In the genomic region with DNA sequence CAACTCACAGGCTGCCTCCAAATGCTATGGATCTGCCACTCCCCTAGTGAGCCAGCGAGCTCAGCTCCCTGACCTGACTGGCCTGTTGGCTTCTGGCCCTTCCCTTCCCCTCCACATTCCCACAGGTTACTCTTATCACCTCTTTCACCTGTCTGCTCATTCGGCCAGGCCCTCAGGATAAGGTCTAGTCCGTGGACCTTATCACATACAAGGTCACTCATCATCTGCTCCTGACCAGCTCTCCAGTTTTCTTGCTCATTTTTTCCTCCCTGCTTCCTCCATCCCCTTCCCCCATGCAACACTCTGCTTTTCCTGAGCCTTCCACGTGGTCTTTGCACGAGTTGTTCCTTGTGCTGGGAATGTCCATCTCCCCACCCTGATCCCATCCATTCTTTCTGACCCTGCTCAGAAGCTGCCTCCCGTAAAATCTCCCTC, we compare ENCODE assay signal across 28 cellular contexts. TPM values are rescaled to one million over a fixed set of nuclear protein-coding genes. Genes with fewer than 3 reads are reported as not detected.
DNase-seq lines count a peak whose midpoint lies in the region; ATAC-seq, FAIRE-seq and TF ChIP-seq lines count a peak whose summit lies in the region.
"Had no signal": no experiment of that assay in that cellular context is flagged by ENCODE, and none has a peak within 500 bp of the region (broad histone marks: within the 10 kb centered on the region; RNA-seq: fewer than 3 reads in every experiment).

No MANE protein-coding gene starts in this region.

- CTCF ChIA-PET in HEK293 (lab: Yijun Ruan, JAX) (interaction anchor here (0.6 to 1.4 kb wide), 5 partner anchors 22 to 42 kb away, joined by 3 to 8 read pairs (median 4); no protein-coding TSS in a partner anchor), H1 (lab: Charles Lee; ENCODE audit: partially characterized antibody) (interaction anchor here (0.6 to 30.8 kb wide), 8 partner anchors 8 to 111 kb away, joined by 3 to 571 read pairs (median 6); partner anchors contain the start of gene NDST1)

- H3K14ac ChIP-seq in H1 (ENCODE audit: insufficient read length) (no peak overlapping the region), mesenchymal stem cell (ENCODE audit: low read length in 2 of 2) (no peak overlapping the region)

- no peak overlapping the region for H3K56ac ChIP-seq in H1 (replicated peaks; ENCODE audit: insufficient read length, low read depth, low read length)

- H3K27me3 Mint-ChIP-seq in progenitor cell of endocrine pancreas, result no peaks in the 10 kb centered on the region

- no peaks in the 10 kb centered on the region for H3K36me3 ChIP-seq in HEK293 (ENCODE audit: control insufficient read depth in 2 of 2, insufficient read depth in 1 of 2, low read length in 2 of 2)
- no peaks in the 10 kb centered on the region for H3K36me3 ChIP-seq in H1 (ENCODE audit: control insufficient read depth in 2 of 4, insufficient read depth in 4 of 4, low read length in 3 of 4)
- H3K36me3 ChIP-seq in mesenchymal stem cell (ENCODE audit: control insufficient read depth in 1 of 2, insufficient read depth in 2 of 2, low read depth in 1 of 2, low read length in 2 of 2), result peaks cover 0 to 4% of the 10 kb centered on the region in 2 experiments
- H3K36me3 ChIP-seq: BLaER1 had no signal

- H2BK12ac ChIP-seq in H1 (ENCODE audit: low read depth, low read length) (peak overlapping the region; percentile 53; the same call in 1 of the 2 replicates), mesenchymal stem cell (ENCODE audit: low read length in 2 of 2) (peak overlapping the region in 1 of 2 experiments; percentile 79)

- H2BK120ac ChIP-seq in H1 (replicated peaks; ENCODE audit: low read depth, low read length) (no peak overlapping the region), mesenchymal stem cell (ENCODE audit: low read depth, low read length) (no peak overlapping the region)

- WGBS in H1 (ENCODE audit: extremely low coverage in 1 of 2, insufficient coverage in 1 of 2, insufficient read length in 1 of 2, insufficient replicate concordance in 2 of 2, low coverage in 1 of 2, low lambda C conversion rate in 2 of 2, missing lambda C conversion rate in 1 of 2), 2 experiments, result 93% methylated on average over 6 of the region's 6 CpGs; no CpG with 5 or more reads in 1 of the 2 experiments
- WGBS in mesenchymal stem cell, result 84% methylated on average over 6 of the region's 6 CpGs

- H2BK15ac ChIP-seq in H1 (ENCODE audit: low read length) (peak overlapping the region; percentile 75; the same call in 1 of the 2 replicates), mesenchymal stem cell (ENCODE audit: low read depth, poor library complexity, severe bottlenecking) (no peak overlapping the region)

- H4K91ac ChIP-seq in H1 (replicated peaks; ENCODE audit: insufficient read length, low read length) (peak overlapping the region; percentile 76), mesenchymal stem cell (ENCODE audit: low read length) (peak overlapping the region; percentile 66)

- H3K4me2 ChIP-seq in H1 (ENCODE audit: insufficient read depth in 1 of 2, low read depth in 2 of 2, low read length in 2 of 2) (no peak overlapping the region), mesenchymal stem cell (ENCODE audit: low read length, poor library complexity, severe bottlenecking) (no peak overlapping the region)
- H3K4me2 ChIP-seq: BLaER1, PC-9 had no signal

- H2AFZ ChIP-seq in H1 (ENCODE audit: low read length), result no peak overlapping the region
- no peak overlapping the region for H2AFZ ChIP-seq in mesenchymal stem cell (ENCODE audit: low read depth, low read length)
- H2AFZ ChIP-seq: PC-9 had no signal

- no peak overlapping the region for H3K4ac ChIP-seq in H1 (replicated peaks; ENCODE audit: insufficient read length, low read depth, low read length)
- H3K4ac ChIP-seq in mesenchymal stem cell (ENCODE audit: low read depth in 1 of 2, low read length in 2 of 2), result no peak overlapping the region

- H3K23ac ChIP-seq in H1 (ENCODE audit: insufficient read length) (no peak overlapping the region), mesenchymal stem cell (ENCODE audit: low read length in 2 of 2) (no peak overlapping the region)

- H3K4me3 ChIP-seq in HEK293 (ENCODE audit: low read depth, low read length) (no peak overlapping the region), H1 (ENCODE audit: extremely low read depth in 1 of 4, insufficient read depth in 2 of 4, low read depth in 3 of 4, low read length in 4 of 4) (no peak overlapping the region), mesenchymal stem cell (ENCODE audit: insufficient read depth in 1 of 2, low read depth in 1 of 2, low read length in 2 of 2) (no peak overlapping the region)
- H3K4me3 ChIP-seq: BLaER1, PC-9 had no signal

- H4K8ac ChIP-seq in H1 (ENCODE audit: extremely low read depth, insufficient read depth, low read length) (no peak overlapping the region), mesenchymal stem cell (ENCODE audit: low read length) (no peak overlapping the region)

- H2AK5ac ChIP-seq in H1 (ENCODE audit: low read depth, low read length) (no peak overlapping the region), mesenchymal stem cell (ENCODE audit: low read length, severe bottlenecking) (peak overlapping the region; percentile 78)

- no peak for TF ChIP-seq POLR2A in H1 (IDR thresholded peaks at IDR 0.05; ENCODE audit: control extremely low read depth in 1 of 2, low read depth in 2 of 2, low read length in 2 of 2)

- H3K4me3 Mint-ChIP-seq in progenitor cell of endocrine pancreas (ENCODE audit: low read depth), result no peak overlapping the region

- no peak overlapping the region for H4K5ac ChIP-seq in H1 (ENCODE audit: insufficient read length, low read depth, low read length)

- H3K9me3 ChIP-seq in HEK293 (ENCODE audit: control insufficient read depth, insufficient read depth, low read depth, low read length), result no peaks in the 10 kb centered on the region
- no peaks in the 10 kb centered on the region for H3K9me3 ChIP-seq in H1 (ENCODE audit: insufficient read depth in 2 of 2, low read depth in 1 of 2, low read length in 1 of 2)
- no peaks in the 10 kb centered on the region for H3K9me3 ChIP-seq in mesenchymal stem cell (ENCODE audit: control insufficient read depth, low read length)
- H3K9me3 ChIP-seq: BLaER1 had no signal

- no peaks in the 10 kb centered on the region for H3K36me3 Mint-ChIP-seq in progenitor cell of endocrine pancreas (ENCODE audit: insufficient read depth)
- H3K36me3 Mint-ChIP-seq: CD4-positive, CD25-positive, alpha-beta regulatory T cell had no signal

- no peak for TF ChIP-seq RAD21 in H1 (IDR thresholded peaks at IDR 0.05 in 1 of 2, conservative IDR thresholded peaks at IDR 0.05 in 1 of 2; ENCODE audit: low read depth in 2 of 2, low read length in 2 of 2)

- no peak for FAIRE-seq in H1 (lab: Jason Lieb, UNC)
- FAIRE-seq: A204.1, GM18507, H54 had no signal

- no peak for TF ChIP-seq EP300 in H1 (IDR thresholded peaks at IDR 0.05; ENCODE audit: borderline replicate concordance in 1 of 2, low read depth in 2 of 2, low read length in 2 of 2)

- H3K4me1 Mint-ChIP-seq in progenitor cell of endocrine pancreas (ENCODE audit: low read depth), result peaks cover 16% of the 10 kb centered on the region

- peaks cover 3% of the 10 kb centered on the region; the same call in 1 of the 2 replicates for H3K23me2 ChIP-seq in H1 (ENCODE audit: low read depth, low read length)

- no peak overlapping the region for H3K18ac ChIP-seq in H1 (ENCODE audit: extremely low read depth, low read length)
- no peak overlapping the region for H3K18ac ChIP-seq in mesenchymal stem cell (ENCODE audit: low read depth in 1 of 2, low read length in 2 of 2)

- no peaks in the 10 kb centered on the region for H3K9me3 Mint-ChIP-seq in progenitor cell of endocrine pancreas (ENCODE audit: low read depth)

- H3K9ac ChIP-seq in H1 (replicated peaks in 1 of 4; ENCODE audit: extremely low read depth in 1 of 4, low read depth in 3 of 4, low read length in 3 of 4), result no peak overlapping the region
- H3K9ac ChIP-seq in mesenchymal stem cell (ENCODE audit: low read length), result no peak overlapping the region
- H3K9ac ChIP-seq: BLaER1 had no signal

- H4K20me1 ChIP-seq in H1 (replicated peaks in 1 of 2; ENCODE audit: control insufficient read depth in 1 of 2, insufficient read depth in 2 of 2, low read length in 2 of 2), result no peaks in the 10 kb centered on the region

- H3K27ac ChIP-seq in HEK293 (ENCODE audit: extremely low read depth, low read depth, low read length), result no peak overlapping the region
- H3K27ac ChIP-seq in H1 (ENCODE audit: low read depth, low read length), result no peak overlapping the region
- no peak overlapping the region for H3K27ac ChIP-seq in mesenchymal stem cell (ENCODE audit: low read length, poor library complexity, severe bottlenecking)
- H3K27ac ChIP-seq: BLaER1, HL-60, PC-9 had no signal

- H2BK20ac ChIP-seq in H1 (ENCODE audit: low read length), result 0 out of 2 replicates have a peak overlapping the region, but pooled peaks have one; percentile 23

- peaks cover 0 to 2% of the 10 kb centered on the region in 2 experiments; a peak in 2 of 4 replicates for H3K79me2 ChIP-seq in H1 (ENCODE audit: control insufficient read depth in 1 of 2, insufficient read depth in 2 of 2, low read length in 2 of 2)

- H3K27ac Mint-ChIP-seq in progenitor cell of endocrine pancreas, result peak overlapping the region; percentile 11

- H3K27me3 ChIP-seq in H1 (replicated peaks in 1 of 4; ENCODE audit: control insufficient read depth in 3 of 4, extremely low read depth in 1 of 4, insufficient read depth in 3 of 4, low read length in 3 of 4) (no peaks in the 10 kb centered on the region), mesenchymal stem cell (ENCODE audit: control insufficient read depth in 1 of 2, insufficient read depth in 1 of 2, low read length in 2 of 2) (no peaks in the 10 kb centered on the region)
- H3K27me3 ChIP-seq: BLaER1 had no signal

- H2BK5ac ChIP-seq in H1 (ENCODE audit: low read depth, low read length), result no peak overlapping the region
- H2BK5ac ChIP-seq in mesenchymal stem cell (ENCODE audit: low read depth, low read length, poor library complexity, severe bottlenecking), result no peak overlapping the region

- DNase-seq in H1 (ENCODE audit: low read depth in 1 of 2, low spot score in 2 of 2) (no peak), mesenchymal stem cell (no peak), progenitor cell of endocrine pancreas (ENCODE audit: low spot score, unreplicated experiment) (no peak), mucosa of gallbladder (ENCODE audit: low spot score) (no peak), NCI-H2107 treated with DMSO at 0.1 percent for 48 hours (lab: John Stamatoyannopoulos, UW; ENCODE audit: unreplicated experiment) (no peak), cerebellar nuclear complex (lab: John Stamatoyannopoulos, UW) (no peak)
- DNase-seq: CD4-positive, CD25-positive, alpha-beta regulatory T cell; DMS53; MV-4-11; NCI-H1105; NCI-H146; NCI-H1930; NCI-H2107; NCI-H446 treated with DMSO at 0.1 percent for 48 hours; NCI-H526; NCI-H82; NK-92 treated with Interleukin-12 subunit alpha and Interleukin-12 subunit beta, amount 100 ng/mL, for 24 hours; RPMI8226; SHP77; T-helper 1 cell had no signal

- H3K79me1 ChIP-seq in H1 (ENCODE audit: low read depth, low read length) (peaks cover under 1% of the 10 kb centered on the region; the same call in 1 of the 2 replicates), mesenchymal stem cell (replicated peaks; ENCODE audit: low read length, poor library complexity, severe bottlenecking) (peaks cover 2% of the 10 kb centered on the region)

- POLR2A ChIA-PET in HEK293 (lab: Yijun Ruan, JAX), result no interaction called here
- POLR2A ChIA-PET in H1 (lab: Charles Lee; ENCODE audit: partially characterized antibody), result interaction anchor here (1.1 to 12.0 kb wide), 8 partner anchors 8 to 32 kb away, joined by 3 to 122 read pairs (median 6); partner anchors contain the start of gene RPS14

- TF ChIP-seq CTCF in HEK293 (tag by site-specific recombination; IDR thresholded peaks at IDR 0.05) (no peak), H1 (IDR thresholded peaks at IDR 0.05; ENCODE audit: control extremely low read depth in 1 of 3, insufficient read depth in 1 of 3, low read depth in 1 of 3, low read length in 3 of 3) (no peak), progenitor cell of endocrine pancreas (IDR thresholded peaks at IDR 0.05; ENCODE audit: unreplicated experiment) (no peak)

- peaks cover 4% of the 10 kb centered on the region for H3K4me1 ChIP-seq in HEK293 (ENCODE audit: control insufficient read depth, insufficient read depth, low read length)
- peaks cover 0 to 19% (median 11%) of the 10 kb centered on the region in 4 experiments; a peak in 5 of 7 replicates for H3K4me1 ChIP-seq in H1 (replicated peaks in 1 of 4; ENCODE audit: control insufficient read depth in 3 of 4, insufficient read depth in 4 of 4, low read length in 3 of 4)
- peaks cover 11% of the 10 kb centered on the region for H3K4me1 ChIP-seq in mesenchymal stem cell (ENCODE audit: control insufficient read depth, insufficient read depth, low read depth, low read length)

- ATAC-seq in HG03520 (IDR thresholded peaks at IDR 0.05; ENCODE audit: unreplicated experiment), result no peak

RNA-seq across cellular contexts. Expression of gene NDST1, which starts 25.9 kb away (rescaled TPM):
- total RNA-seq in H1 (2021; fragmentation: NEBNext Ultra II Directional; extraction: Animal tissue kit (Norgen Biotek cat#: 25700)), result 70.1 and 72.0 TPM in 2 replicates
- polyA plus RNA-seq in H1 (2011; rRNA removed), result 27.0 and 37.7 TPM in 2 replicates
- polyA plus RNA-seq in H1 (2011; cell fraction: cytosol; rRNA removed), result 21.2 TPM
- 50.8 TPM for polyA plus RNA-seq in H1 (2011; cell fraction: nucleus; rRNA removed)
- polyA plus RNA-seq in H1 (2012, experiment 1 of 2), result 28.7 to 34.5 TPM (median 31.7 TPM) in 4 replicates
- 30.3 TPM for polyA plus RNA-seq in H1 (2012, experiment 2 of 2)
- polyA plus RNA-seq in H1 (2013, experiment 1 of 2), result 30.1 TPM
- polyA plus RNA-seq in H1 (2013, experiment 2 of 2), result 32.9 TPM
- polyA minus RNA-seq in H1 (2011; rRNA and poly(A)+ RNA removed), result 41.4 and 47.8 TPM in 2 replicates
- polyA minus RNA-seq in H1 (2011; cell fraction: cytosol; rRNA and poly(A)+ RNA removed), result 32.1 TPM
- polyA minus RNA-seq in H1 (2011; cell fraction: nucleus; rRNA and poly(A)+ RNA removed), result 37.9 TPM
- 64.3 TPM for polyA plus RNA-seq in mesenchymal stem cell (2013, experiment 1 of 2)
- polyA plus RNA-seq in mesenchymal stem cell (2013, experiment 2 of 2), result 64.6 TPM
- total RNA-seq in progenitor cell of endocrine pancreas (154 and 169 TPM in 2 replicates), mucosa of gallbladder (80.7 TPM)
- polyA plus RNA-seq: CD4-positive, CD25-positive, alpha-beta regulatory T cell had no signal

RNA-seq across cellular contexts. Expression of gene RPS14, which starts 32.5 kb away (rescaled TPM):
- total RNA-seq in H1 (2021; fragmentation: NEBNext Ultra II Directional; extraction: Animal tissue kit (Norgen Biotek cat#: 25700)), result 2,548 and 2,599 TPM in 2 replicates
- polyA plus RNA-seq in H1 (2011; rRNA removed), result 5,579 and 6,423 TPM in 2 replicates
- polyA plus RNA-seq in H1 (2011; cell fraction: cytosol; rRNA removed), result 6,153 TPM
- polyA plus RNA-seq in H1 (2011; cell fraction: nucleus; rRNA removed), result 2,076 TPM
- polyA plus RNA-seq in H1 (2012, experiment 1 of 2), result 3,315 to 4,827 TPM (median 4,072 TPM) in 4 replicates
- polyA plus RNA-seq in H1 (2012, experiment 2 of 2), result 7,349 TPM
- polyA plus RNA-seq in H1 (2013, experiment 1 of 2), result 3,849 TPM
- polyA plus RNA-seq in H1 (2013, experiment 2 of 2), result 4,074 TPM
- 913 and 940 TPM in 2 replicates for polyA minus RNA-seq in H1 (2011; rRNA and poly(A)+ RNA removed)
- polyA minus RNA-seq in H1 (2011; cell fraction: cytosol; rRNA and poly(A)+ RNA removed), result 455 TPM
- 375 TPM for polyA minus RNA-seq in H1 (2011; cell fraction: nucleus; rRNA and poly(A)+ RNA removed)
- polyA plus RNA-seq in mesenchymal stem cell (2013, experiment 1 of 2), result 3,588 TPM
- 3,623 TPM for polyA plus RNA-seq in mesenchymal stem cell (2013, experiment 2 of 2)
- total RNA-seq in progenitor cell of endocrine pancreas (1,941 and 2,072 TPM in 2 replicates), mucosa of gallbladder (1,424 TPM)
